1 cellular context compared by ENCODE assay signal in the genomic region with DNA sequence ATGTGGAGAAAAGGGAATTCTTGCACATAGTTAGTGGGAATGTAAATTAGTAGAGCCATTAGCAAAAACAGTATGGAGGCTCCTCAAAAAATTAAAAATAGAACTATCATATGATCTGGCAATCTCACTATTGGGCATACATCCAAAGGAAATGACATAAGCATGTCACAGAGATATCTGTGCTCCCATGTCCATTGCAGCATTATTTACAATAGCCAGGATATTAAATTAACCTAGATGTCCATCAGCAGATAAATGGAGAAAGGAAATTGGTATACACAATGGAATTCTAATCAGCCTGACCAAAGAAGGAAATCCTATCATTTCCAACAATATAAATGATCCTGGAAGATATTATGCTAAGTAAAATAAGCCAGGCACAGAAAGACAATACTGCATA.
TF ChIP-seq lines count a peak whose summit lies in the region.

No MANE protein-coding gene starts in this region.

TF ChIP-seq in GM12878, 131 proteins besides CTCF, POLR2A, EP300 and RAD21 (continued from another document):
- no peak for TF ChIP-seq WRNIP1 (IDR thresholded peaks at IDR 0.05; ENCODE audit: borderline replicate concordance, low read depth, low read length)
- TF ChIP-seq, protein P1, sequence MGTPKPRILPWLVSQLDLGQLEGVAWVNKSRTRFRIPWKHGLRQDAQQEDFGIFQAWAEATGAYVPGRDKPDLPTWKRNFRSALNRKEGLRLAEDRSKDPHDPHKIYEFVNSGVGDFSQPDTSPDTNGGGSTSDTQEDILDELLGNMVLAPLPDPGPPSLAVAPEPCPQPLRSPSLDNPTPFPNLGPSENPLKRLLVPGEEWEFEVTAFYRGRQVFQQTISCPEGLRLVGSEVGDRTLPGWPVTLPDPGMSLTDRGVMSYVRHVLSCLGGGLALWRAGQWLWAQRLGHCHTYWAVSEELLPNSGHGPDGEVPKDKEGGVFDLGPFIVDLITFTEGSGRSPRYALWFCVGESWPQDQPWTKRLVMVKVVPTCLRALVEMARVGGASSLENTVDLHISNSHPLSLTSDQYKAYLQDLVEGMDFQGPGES (IDR thresholded peaks at IDR 0.05) = no peak
- TF ChIP-seq NFIC (IDR thresholded peaks at IDR 0.05; ENCODE audit: low read depth, low read length) = no peak
- TF ChIP-seq, protein P2, sequence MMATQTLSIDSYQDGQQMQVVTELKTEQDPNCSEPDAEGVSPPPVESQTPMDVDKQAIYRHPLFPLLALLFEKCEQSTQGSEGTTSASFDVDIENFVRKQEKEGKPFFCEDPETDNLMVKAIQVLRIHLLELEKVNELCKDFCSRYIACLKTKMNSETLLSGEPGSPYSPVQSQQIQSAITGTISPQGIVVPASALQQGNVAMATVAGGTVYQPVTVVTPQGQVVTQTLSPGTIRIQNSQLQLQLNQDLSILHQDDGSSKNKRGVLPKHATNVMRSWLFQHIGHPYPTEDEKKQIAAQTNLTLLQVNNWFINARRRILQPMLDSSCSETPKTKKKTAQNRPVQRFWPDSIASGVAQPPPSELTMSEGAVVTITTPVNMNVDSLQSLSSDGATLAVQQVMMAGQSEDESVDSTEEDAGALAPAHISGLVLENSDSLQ (IDR thresholded peaks at IDR 0.05) = no peak
- no peak for TF ChIP-seq BCL11A (IDR thresholded peaks at IDR 0.05; ENCODE audit: low read depth, low read length)
- TF ChIP-seq, protein P3, sequence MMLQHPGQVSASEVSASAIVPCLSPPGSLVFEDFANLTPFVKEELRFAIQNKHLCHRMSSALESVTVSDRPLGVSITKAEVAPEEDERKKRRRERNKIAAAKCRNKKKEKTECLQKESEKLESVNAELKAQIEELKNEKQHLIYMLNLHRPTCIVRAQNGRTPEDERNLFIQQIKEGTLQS (IDR thresholded peaks at IDR 0.05; ENCODE audit: borderline replicate concordance, extremely low read depth, low read depth, low read length) = no peak
- no peak for TF ChIP-seq IRF4 (IDR thresholded peaks at IDR 0.05; ENCODE audit: low read depth, low read length)
- no peak for TF ChIP-seq SUZ12 (IDR thresholded peaks at IDR 0.05; ENCODE audit: unreplicated experiment)
- no peak for TF ChIP-seq MTA2 (IDR thresholded peaks at IDR 0.05; ENCODE audit: low read depth)
- no peak for TF ChIP-seq NFYA (IDR thresholded peaks at IDR 0.05; ENCODE audit: borderline replicate concordance, low read depth, low read length)
- no peak for TF ChIP-seq CEBPB (IDR thresholded peaks at IDR 0.05; ENCODE audit: borderline replicate concordance in 1 of 2, low read depth in 2 of 2, low read length in 2 of 2)
- TF ChIP-seq PAX5 (IDR thresholded peaks at IDR 0.05; ENCODE audit: borderline replicate concordance, low read depth, low read length) = no peak
- TF ChIP-seq YY1 (IDR thresholded peaks at IDR 0.05; ENCODE audit: low read depth, low read length) = no peak
